16 cellular contexts compared by ENCODE assay signal in genomic region chr2:152542344-152542994, GRCh38.
A peak's percentile ranks its signal among the peaks of the same experiment; 100 is the strongest.
DNase-seq lines count a peak whose midpoint lies in the region; ATAC-seq, FAIRE-seq and TF ChIP-seq lines count a peak whose summit lies in the region.
"Had no signal": no experiment of that assay in that cellular context is flagged by ENCODE, and none has a peak within 500 bp of the region (broad histone marks: within the 10 kb centered on the region; RNA-seq: fewer than 3 reads in every experiment).

No MANE protein-coding gene starts in this region.

- H3K27ac ChIP-seq in OCI-LY3 (ENCODE audit: low read length) (peak overlapping the region; percentile 18; the same call in 1 of the 2 replicates), endothelial cell of umbilical vein (ENCODE audit: insufficient read depth, low read depth, low read length) (peak overlapping the region; percentile 87), parathyroid adenoma (peak overlapping the region; percentile 9)
- H3K27ac ChIP-seq: WERI-Rb-1 had no signal

- CTCF ChIA-PET in Caco-2 (lab: Charles Lee), result no interaction called here
- CTCF ChIA-PET in endothelial cell of umbilical vein (lab: Charles Lee), result interaction anchor here (1.2 to 2.7 kb wide), 6 partner anchors 10 to 367 kb away, joined by 4 to 9 read pairs (median 4); partner anchors contain the start of gene STAM2

- H3K79me2 ChIP-seq in OCI-LY3 (ENCODE audit: low read length), result no peaks in the 10 kb centered on the region
- no peaks in the 10 kb centered on the region for H3K79me2 ChIP-seq in endothelial cell of umbilical vein (ENCODE audit: control insufficient read depth, insufficient read depth, low read length)
- H3K79me2 ChIP-seq in parathyroid adenoma, result peaks cover 3% of the 10 kb centered on the region

- DNase-seq in Caco-2 (no peak), endothelial cell of umbilical vein (ENCODE audit: low read depth, low spot score) (no peak), NCI-H1417 treated with DMSO at 0.1 percent for 48 hours (lab: John Stamatoyannopoulos, UW) (no peak), LoVo (ENCODE audit: low spot score) (no peak)
- DNase-seq in stimulated activated CD4-positive, alpha-beta T cell treated with anti-CD3 and anti-CD28 coated beads, Interleukin-2, amount 100 ng/mL, for 48 hours, result no peak
- DNase-seq: GDM1; KG1; NCI-H345; SHP77; stimulated activated CD4-positive, alpha-beta T cell treated with anti-CD3 and anti-CD28 coated beads, Interleukin-12 subunit alpha, Interleukin-12 subunit beta, amount 100 ng/mL, for 4 hours; WERI-Rb-1 had no signal

- dilution Hi-C loops in endothelial cell of umbilical vein (cut with MboI; ENCODE audit: extremely low pct_ligation_motif_present, low sequenced_read_pairs), result no loop called here

- H3K4me1 Mint-ChIP-seq in Caco-2 (ENCODE audit: low read depth, unreplicated experiment), result peaks cover 9% of the 10 kb centered on the region
- H3K4me1 Mint-ChIP-seq: central memory CD8-positive, alpha-beta T cell had no signal

- H3K9me3 Mint-ChIP-seq in Caco-2 (ENCODE audit: unreplicated experiment), result peaks cover 10% of the 10 kb centered on the region
- H3K9me3 Mint-ChIP-seq: central memory CD8-positive, alpha-beta T cell; memory B cell had no signal

- H3K27me3 Mint-ChIP-seq in Caco-2 (ENCODE audit: insufficient read depth, unreplicated experiment), result no peaks in the 10 kb centered on the region

- H3K9ac ChIP-seq in OCI-LY3 (ENCODE audit: low read length) (no peak overlapping the region), endothelial cell of umbilical vein (replicated peaks; ENCODE audit: extremely low read depth, insufficient read depth, low read length) (peak overlapping the region; percentile 50), parathyroid adenoma (no peak overlapping the region)

- H3K27ac Mint-ChIP-seq in Caco-2 (ENCODE audit: unreplicated experiment), result peak overlapping the region; percentile 48
- H3K27ac Mint-ChIP-seq: memory B cell had no signal

- H3K4me1 ChIP-seq in Caco-2, result peaks cover 13% of the 10 kb centered on the region
- H3K4me1 ChIP-seq in OCI-LY3 (ENCODE audit: low read length), result peaks cover 20% of the 10 kb centered on the region
- peaks cover 26% of the 10 kb centered on the region for H3K4me1 ChIP-seq in endothelial cell of umbilical vein (ENCODE audit: control insufficient read depth, extremely low read depth, insufficient read depth, low read length)
- peaks cover 11% of the 10 kb centered on the region for H3K4me1 ChIP-seq in parathyroid adenoma

- ATAC-seq in GM18868 (IDR thresholded peaks at IDR 0.05; ENCODE audit: unreplicated experiment), result no peak

- H2AFZ ChIP-seq in OCI-LY3 (ENCODE audit: low read depth, low read length), result peak overlapping the region; percentile 1; the same call in 1 of the 2 replicates
- H2AFZ ChIP-seq in endothelial cell of umbilical vein (ENCODE audit: low read depth, low read length), result peak overlapping the region; percentile 36
- peak overlapping the region; percentile 23 for H2AFZ ChIP-seq in parathyroid adenoma

- H3K4me2 ChIP-seq in OCI-LY3 (ENCODE audit: low read length), result peak overlapping the region; percentile 57
- peak overlapping the region; percentile 54 for H3K4me2 ChIP-seq in endothelial cell of umbilical vein (ENCODE audit: insufficient read depth, low read length)
- H3K4me2 ChIP-seq in parathyroid adenoma (ENCODE audit: low read length), result no peak overlapping the region

- no TSS peak for BruUV-seq in Caco-2 (replicated peaks; lab: Mats Ljungman, UMichigan)
- BruUV-seq in endothelial cell of umbilical vein (replicated peaks; lab: Mats Ljungman, UMichigan), result TSS peak; percentile 31

- H3K36me3 Mint-ChIP-seq in Caco-2 (ENCODE audit: insufficient read depth, unreplicated experiment), result peaks cover 15% of the 10 kb centered on the region

- FAIRE-seq in endothelial cell of umbilical vein (lab: Jason Lieb, UNC), result no peak

- intact Hi-C loops in Caco-2 (cut with micrococcal nuclease; ENCODE audit: unreplicated experiment) (no loop called here), endothelial cell of umbilical vein (cut with micrococcal nuclease) (loop anchor here (5.0 kb wide), 2 partner anchors 340 to 365 kb away; partner anchors contain the start of gene STAM2)

- no peak for TF ChIP-seq POLR2A in endothelial cell of umbilical vein (IDR thresholded peaks at IDR 0.05; ENCODE audit: low read depth, low read length)

- H4K20me1 ChIP-seq in OCI-LY3 (ENCODE audit: insufficient read depth, low read length), result no peaks in the 10 kb centered on the region
- no peaks in the 10 kb centered on the region for H4K20me1 ChIP-seq in endothelial cell of umbilical vein (replicated peaks; ENCODE audit: control insufficient read depth, extremely low read depth, insufficient read depth, low read length)

- H3K36me3 ChIP-seq in Caco-2 (ENCODE audit: control insufficient read depth, insufficient read depth, low read length) (peaks cover under 1% of the 10 kb centered on the region; the same call in 1 of the 2 replicates), OCI-LY3 (replicated peaks; ENCODE audit: low read depth, low read length) (no peaks in the 10 kb centered on the region), endothelial cell of umbilical vein (ENCODE audit: control insufficient read depth in 2 of 2, extremely low read depth in 1 of 2, insufficient read depth in 2 of 2, low read length in 2 of 2) (no peaks in the 10 kb centered on the region), parathyroid adenoma (ENCODE audit: control insufficient read depth, insufficient read depth, low read length) (no peaks in the 10 kb centered on the region)

- no peaks in the 10 kb centered on the region for H3K27me3 ChIP-seq in Caco-2 (replicated peaks; ENCODE audit: control insufficient read depth, insufficient read depth, low read length)
- H3K27me3 ChIP-seq in OCI-LY3 (ENCODE audit: low read depth, low read length), result no peaks in the 10 kb centered on the region
- no peaks in the 10 kb centered on the region for H3K27me3 ChIP-seq in endothelial cell of umbilical vein (ENCODE audit: control insufficient read depth in 2 of 2, insufficient read depth in 2 of 2, low read length in 2 of 2)
- H3K27me3 ChIP-seq in parathyroid adenoma (ENCODE audit: control insufficient read depth, insufficient read depth, low read length), result no peaks in the 10 kb centered on the region

- POLR2A ChIA-PET in Caco-2 (lab: Charles Lee) (no interaction called here), endothelial cell of umbilical vein (lab: Charles Lee) (interaction anchor here (1.1 kb wide), 1 partner anchor 45 kb away, joined by 3 read pairs; no protein-coding TSS in a partner anchor)

- H3K9me1 ChIP-seq in endothelial cell of umbilical vein (replicated peaks; ENCODE audit: control insufficient read depth, extremely low read depth, insufficient read depth, low read length), result no peaks in the 10 kb centered on the region

- no peak overlapping the region for H3K4me3 ChIP-seq in Caco-2 (ENCODE audit: low read depth, low read length)
- H3K4me3 ChIP-seq in OCI-LY3 (ENCODE audit: low read length), result peak overlapping the region; percentile 3; the same call in 1 of the 2 replicates
- peak overlapping the region in 1 of 3 experiments; percentile 13 for H3K4me3 ChIP-seq in endothelial cell of umbilical vein (replicated peaks in 1 of 3; ENCODE audit: insufficient read depth in 1 of 3, low read depth in 1 of 3, low read length in 3 of 3)
- no peak overlapping the region for H3K4me3 ChIP-seq in parathyroid adenoma (ENCODE audit: low read depth, low read length)

- H3K9me3 ChIP-seq in Caco-2 (no peaks in the 10 kb centered on the region), OCI-LY3 (ENCODE audit: insufficient read depth, low read length) (no peaks in the 10 kb centered on the region), endothelial cell of umbilical vein (replicated peaks; ENCODE audit: control insufficient read depth, insufficient read depth, low read length) (no peaks in the 10 kb centered on the region), parathyroid adenoma (ENCODE audit: control insufficient read depth, low read length) (no peaks in the 10 kb centered on the region)

- no peak overlapping the region for H3K4me3 Mint-ChIP-seq in Caco-2 (ENCODE audit: unreplicated experiment)
- H3K4me3 Mint-ChIP-seq: central memory CD8-positive, alpha-beta T cell; memory B cell had no signal

- no peak for TF ChIP-seq CTCF in Caco-2 (IDR thresholded peaks at IDR 0.05; ENCODE audit: insufficient read depth in 1 of 2, low read depth in 1 of 2, low read length in 1 of 2, severe bottlenecking in 1 of 2, unreplicated experiment in 1 of 2)
- TF ChIP-seq CTCF in OCI-LY3 (IDR thresholded peaks at IDR 0.05; ENCODE audit: low read depth, low read length), result no peak
- TF ChIP-seq CTCF in endothelial cell of umbilical vein (IDR thresholded peaks at IDR 0.05; ENCODE audit: extremely low read depth in 1 of 2, insufficient read depth in 1 of 2, low read depth in 1 of 2, low read length in 2 of 2), result no peak
- no peak for TF ChIP-seq CTCF in parathyroid adenoma (IDR thresholded peaks at IDR 0.05)

TF ChIP-seq in endothelial cell of umbilical vein, 7 proteins besides CTCF, POLR2A, EP300 and RAD21:
- TF ChIP-seq JUN (IDR thresholded peaks at IDR 0.05; ENCODE audit: borderline replicate concordance, insufficient read depth, insufficient read length, low read depth), result no peak
- TF ChIP-seq EZH2 (IDR thresholded peaks at IDR 0.05; ENCODE audit: borderline replicate concordance, low read depth, low read length, severe bottlenecking), result no peak
- no peak for TF ChIP-seq MYC (IDR thresholded peaks at IDR 0.05; ENCODE audit: low read depth, low read length)
- TF ChIP-seq MAX (IDR thresholded peaks at IDR 0.05; ENCODE audit: insufficient read depth, insufficient read length), result no peak
- no peak for TF ChIP-seq POLR2AphosphoS5 (IDR thresholded peaks at IDR 0.05; ENCODE audit: insufficient read depth, low read depth, low read length)
- no peak for TF ChIP-seq FOS (IDR thresholded peaks at IDR 0.05; ENCODE audit: borderline replicate concordance, insufficient read depth, low read length)
- no peak for TF ChIP-seq GATA2 (IDR thresholded peaks at IDR 0.05; ENCODE audit: insufficient read depth, insufficient read length, low read depth, low read length)

Comparison
In these comparisons a context has a peak if more than half of its experiments do, and no peak if none do; other contexts are left out.
1. H3K27ac ChIP-seq: peak in every context shown above with its lines; median percentile 87 in endothelial cell of umbilical vein; 18 in OCI-LY3; 9 in parathyroid adenoma.